ENCODE assay signal across 1 cellular context in the genomic region with DNA sequence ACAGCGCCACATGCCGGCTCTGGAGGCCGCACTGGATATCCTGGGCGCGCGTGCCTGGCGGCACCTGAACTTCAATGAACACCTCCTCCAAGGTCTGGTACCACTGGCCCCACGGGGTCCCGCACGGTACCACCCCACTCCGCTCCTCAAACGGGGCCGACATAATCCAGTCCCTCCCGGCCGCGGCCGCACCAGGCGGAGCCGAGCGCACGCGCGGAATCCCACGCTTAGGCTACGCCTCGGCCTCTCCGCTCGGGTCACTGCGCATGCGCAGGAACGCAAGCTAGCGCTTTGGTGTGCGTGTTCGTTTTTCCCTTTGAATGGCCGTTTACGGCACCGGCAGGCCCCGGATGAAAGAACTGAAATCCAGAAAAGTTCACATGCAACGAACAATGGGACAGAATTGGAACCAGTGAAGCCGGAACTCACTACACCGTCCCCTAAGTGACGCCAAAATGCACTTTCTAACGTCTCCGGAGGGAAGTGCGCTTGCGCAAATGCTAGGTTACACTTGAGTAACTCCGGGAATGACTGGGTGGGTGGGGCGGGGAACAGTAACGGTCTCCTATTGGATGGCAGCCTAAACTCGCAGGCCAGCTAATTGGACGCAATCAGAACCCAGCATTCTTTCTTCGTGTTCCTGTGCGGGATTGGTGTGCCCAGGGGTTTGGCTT.
A peak's percentile ranks its signal among the peaks of the same experiment; 100 is the strongest.
TF ChIP-seq lines count a peak whose summit lies in the region.

A gene with protein sequence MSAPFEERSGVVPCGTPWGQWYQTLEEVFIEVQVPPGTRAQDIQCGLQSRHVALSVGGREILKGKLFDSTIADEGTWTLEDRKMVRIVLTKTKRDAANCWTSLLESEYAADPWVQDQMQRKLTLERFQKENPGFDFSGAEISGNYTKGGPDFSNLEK (minus strand): TSS at position 215 of the 674 bp plus-strand sequence. CDS start 52 bp downstream, at position 163.

TF ChIP-seq in HepG2, 621 proteins besides CTCF, POLR2A, EP300 and RAD21 (continued from another document and continues in another):
- TF ChIP-seq, protein P1, sequence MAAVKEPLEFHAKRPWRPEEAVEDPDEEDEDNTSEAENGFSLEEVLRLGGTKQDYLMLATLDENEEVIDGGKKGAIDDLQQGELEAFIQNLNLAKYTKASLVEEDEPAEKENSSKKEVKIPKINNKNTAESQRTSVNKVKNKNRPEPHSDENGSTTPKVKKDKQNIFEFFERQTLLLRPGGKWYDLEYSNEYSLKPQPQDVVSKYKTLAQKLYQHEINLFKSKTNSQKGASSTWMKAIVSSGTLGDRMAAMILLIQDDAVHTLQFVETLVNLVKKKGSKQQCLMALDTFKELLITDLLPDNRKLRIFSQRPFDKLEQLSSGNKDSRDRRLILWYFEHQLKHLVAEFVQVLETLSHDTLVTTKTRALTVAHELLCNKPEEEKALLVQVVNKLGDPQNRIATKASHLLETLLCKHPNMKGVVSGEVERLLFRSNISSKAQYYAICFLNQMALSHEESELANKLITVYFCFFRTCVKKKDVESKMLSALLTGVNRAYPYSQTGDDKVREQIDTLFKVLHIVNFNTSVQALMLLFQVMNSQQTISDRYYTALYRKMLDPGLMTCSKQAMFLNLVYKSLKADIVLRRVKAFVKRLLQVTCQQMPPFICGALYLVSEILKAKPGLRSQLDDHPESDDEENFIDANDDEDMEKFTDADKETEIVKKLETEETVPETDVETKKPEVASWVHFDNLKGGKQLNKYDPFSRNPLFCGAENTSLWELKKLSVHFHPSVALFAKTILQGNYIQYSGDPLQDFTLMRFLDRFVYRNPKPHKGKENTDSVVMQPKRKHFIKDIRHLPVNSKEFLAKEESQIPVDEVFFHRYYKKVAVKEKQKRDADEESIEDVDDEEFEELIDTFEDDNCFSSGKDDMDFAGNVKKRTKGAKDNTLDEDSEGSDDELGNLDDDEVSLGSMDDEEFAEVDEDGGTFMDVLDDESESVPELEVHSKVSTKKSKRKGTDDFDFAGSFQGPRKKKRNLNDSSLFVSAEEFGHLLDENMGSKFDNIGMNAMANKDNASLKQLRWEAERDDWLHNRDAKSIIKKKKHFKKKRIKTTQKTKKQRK (IDR thresholded peaks at IDR 0.05; ENCODE audit: low read length), result no peak
- TF ChIP-seq NFIB (CRISPR knock-in tag; IDR thresholded peaks at IDR 0.05; ENCODE audit: borderline replicate concordance) (peak; percentile 72; the same call in 1 of the 2 replicates), ELF4 (CRISPR knock-in tag; IDR thresholded peaks at IDR 0.05; ENCODE audit: borderline replicate concordance) (no peak), TOE1 (CRISPR knock-in tag; IDR thresholded peaks at IDR 0.05) (no peak), KDM2A (CRISPR knock-in tag; IDR thresholded peaks at IDR 0.05; ENCODE audit: borderline replicate concordance, low read depth) (peak; percentile 95), AHR (CRISPR knock-in tag; IDR thresholded peaks at IDR 0.05) (peak; percentile 83; the same call in 1 of the 2 replicates), SP2 (CRISPR knock-in tag; IDR thresholded peaks at IDR 0.05) (peak; percentile 80), KDM5A (IDR thresholded peaks at IDR 0.05; ENCODE audit: borderline replicate concordance, low read length) (peak; percentile 39; the same call in 1 of the 2 replicates), SOX5 (CRISPR knock-in tag; IDR thresholded peaks at IDR 0.05; ENCODE audit: borderline replicate concordance) (peak; percentile 43; the same call in 1 of the 2 replicates), NBN (conservative IDR thresholded peaks at IDR 0.05) (no peak), ZNF720 (CRISPR knock-in tag; IDR thresholded peaks at IDR 0.05) (no peak), TBX3 (IDR thresholded peaks at IDR 0.05; ENCODE audit: borderline replicate concordance) (no peak), ZNF180 (CRISPR knock-in tag; IDR thresholded peaks at IDR 0.05; ENCODE audit: borderline replicate concordance, low read depth) (0 out of 2 replicates have a peak, but pooled peaks have one; percentile 60), MATR3 (CRISPR knock-in tag; IDR thresholded peaks at IDR 0.05) (no peak), GPN1 (CRISPR knock-in tag; IDR thresholded peaks at IDR 0.05; ENCODE audit: borderline replicate concordance) (peak; percentile 63; the same call in 1 of the 2 replicates), ZMYM4 (CRISPR knock-in tag; IDR thresholded peaks at IDR 0.05) (peak; percentile 86), ZNF761 (CRISPR knock-in tag; conservative IDR thresholded peaks at IDR 0.05) (0 out of 2 replicates have a peak, but pooled peaks have one; percentile 53), SYNCRIP (IDR thresholded peaks at IDR 0.05; ENCODE audit: insufficient read depth, low read depth, low read length) (no peak), ARNT2 (CRISPR knock-in tag; IDR thresholded peaks at IDR 0.05; ENCODE audit: low read depth) (peak; percentile 83), NR3C1 (CRISPR knock-in tag; IDR thresholded peaks at IDR 0.05) (no peak), ZNF124 (CRISPR knock-in tag; IDR thresholded peaks at IDR 0.05) (no peak; the same call in 1 of the 2 replicates), SRSF1 (optimal IDR thresholded peaks at IDR 0.05; ENCODE audit: low read depth, low read length) (no peak), TCF12 (IDR thresholded peaks at IDR 0.05) (no peak), TCF12 (CRISPR knock-in tag; IDR thresholded peaks at IDR 0.05) (peak; percentile 62; the same call in 1 of the 2 replicates), MAFG (CRISPR knock-in tag; IDR thresholded peaks at IDR 0.05) (no peak), EZH2 (conservative IDR thresholded peaks at IDR 0.05; ENCODE audit: low read depth, low read length) (no peak), HOXA9 (CRISPR knock-in tag; IDR thresholded peaks at IDR 0.05; ENCODE audit: borderline replicate concordance) (no peak; the same call in 1 of the 2 replicates), ZNF777 (CRISPR knock-in tag; IDR thresholded peaks at IDR 0.05) (peak; percentile 81), SOX6 (IDR thresholded peaks at IDR 0.05) (no peak), SOX6 (CRISPR knock-in tag; IDR thresholded peaks at IDR 0.05) (peak; percentile 63), ZNF205 (CRISPR knock-in tag; IDR thresholded peaks at IDR 0.05) (0 out of 2 replicates have a peak, but pooled peaks have one; percentile 31), JARID2 (CRISPR knock-in tag; IDR thresholded peaks at IDR 0.05; ENCODE audit: insufficient replicate concordance) (peak; percentile 91), HNRNPK (IDR thresholded peaks at IDR 0.05; ENCODE audit: low read depth, low read length, poor library complexity, severe bottlenecking) (no peak), ELF3 (CRISPR knock-in tag; IDR thresholded peaks at IDR 0.05) (peak; percentile 69), ZBTB7A (CRISPR knock-in tag; IDR thresholded peaks at IDR 0.05) (no peak), TBL1XR1 (IDR thresholded peaks at IDR 0.05; ENCODE audit: borderline replicate concordance, low read length, partially characterized antibody) (no peak), JUNB (CRISPR knock-in tag; IDR thresholded peaks at IDR 0.05; ENCODE audit: borderline replicate concordance) (no peak), ZNF121 (CRISPR knock-in tag; IDR thresholded peaks at IDR 0.05) (0 out of 2 replicates have a peak, but pooled peaks have one; percentile 8), ZNF670 (CRISPR knock-in tag; IDR thresholded peaks at IDR 0.05; ENCODE audit: borderline replicate concordance) (peak; percentile 90; the same call in 1 of the 2 replicates)
- TF ChIP-seq, protein P2, sequence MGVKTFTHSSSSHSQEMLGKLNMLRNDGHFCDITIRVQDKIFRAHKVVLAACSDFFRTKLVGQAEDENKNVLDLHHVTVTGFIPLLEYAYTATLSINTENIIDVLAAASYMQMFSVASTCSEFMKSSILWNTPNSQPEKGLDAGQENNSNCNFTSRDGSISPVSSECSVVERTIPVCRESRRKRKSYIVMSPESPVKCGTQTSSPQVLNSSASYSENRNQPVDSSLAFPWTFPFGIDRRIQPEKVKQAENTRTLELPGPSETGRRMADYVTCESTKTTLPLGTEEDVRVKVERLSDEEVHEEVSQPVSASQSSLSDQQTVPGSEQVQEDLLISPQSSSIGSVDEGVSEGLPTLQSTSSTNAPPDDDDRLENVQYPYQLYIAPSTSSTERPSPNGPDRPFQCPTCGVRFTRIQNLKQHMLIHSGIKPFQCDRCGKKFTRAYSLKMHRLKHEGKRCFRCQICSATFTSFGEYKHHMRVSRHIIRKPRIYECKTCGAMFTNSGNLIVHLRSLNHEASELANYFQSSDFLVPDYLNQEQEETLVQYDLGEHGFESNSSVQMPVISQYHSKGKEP (CRISPR knock-in tag; IDR thresholded peaks at IDR 0.05), result no peak; the same call in 1 of the 2 replicates
- TF ChIP-seq, protein P3, sequence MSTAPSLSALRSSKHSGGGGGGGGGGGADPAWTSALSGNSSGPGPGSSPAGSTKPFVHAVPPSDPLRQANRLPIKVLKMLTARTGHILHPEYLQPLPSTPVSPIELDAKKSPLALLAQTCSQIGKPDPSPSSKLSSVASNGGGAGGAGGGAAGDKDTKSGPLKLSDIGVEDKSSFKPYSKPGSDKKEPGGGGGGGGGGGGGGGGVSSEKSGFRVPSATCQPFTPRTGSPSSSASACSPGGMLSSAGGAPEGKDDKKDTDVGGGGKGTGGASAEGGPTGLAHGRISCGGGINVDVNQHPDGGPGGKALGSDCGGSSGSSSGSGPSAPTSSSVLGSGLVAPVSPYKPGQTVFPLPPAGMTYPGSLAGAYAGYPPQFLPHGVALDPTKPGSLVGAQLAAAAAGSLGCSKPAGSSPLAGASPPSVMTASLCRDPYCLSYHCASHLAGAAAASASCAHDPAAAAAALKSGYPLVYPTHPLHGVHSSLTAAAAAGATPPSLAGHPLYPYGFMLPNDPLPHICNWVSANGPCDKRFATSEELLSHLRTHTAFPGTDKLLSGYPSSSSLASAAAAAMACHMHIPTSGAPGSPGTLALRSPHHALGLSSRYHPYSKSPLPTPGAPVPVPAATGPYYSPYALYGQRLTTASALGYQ (CRISPR knock-in tag; IDR thresholded peaks at IDR 0.05), result 0 out of 2 replicates have a peak, but pooled peaks have one; percentile 26
- TF ChIP-seq, protein P4, sequence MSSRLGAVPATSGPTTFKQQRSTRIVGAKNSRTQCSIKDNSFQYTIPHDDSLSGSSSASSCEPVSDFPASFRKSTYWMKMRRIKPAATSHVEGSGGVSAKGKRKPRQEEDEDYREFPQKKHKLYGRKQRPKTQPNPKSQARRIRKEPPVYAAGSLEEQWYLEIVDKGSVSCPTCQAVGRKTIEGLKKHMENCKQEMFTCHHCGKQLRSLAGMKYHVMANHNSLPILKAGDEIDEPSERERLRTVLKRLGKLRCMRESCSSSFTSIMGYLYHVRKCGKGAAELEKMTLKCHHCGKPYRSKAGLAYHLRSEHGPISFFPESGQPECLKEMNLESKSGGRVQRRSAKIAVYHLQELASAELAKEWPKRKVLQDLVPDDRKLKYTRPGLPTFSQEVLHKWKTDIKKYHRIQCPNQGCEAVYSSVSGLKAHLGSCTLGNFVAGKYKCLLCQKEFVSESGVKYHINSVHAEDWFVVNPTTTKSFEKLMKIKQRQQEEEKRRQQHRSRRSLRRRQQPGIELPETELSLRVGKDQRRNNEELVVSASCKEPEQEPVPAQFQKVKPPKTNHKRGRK (CRISPR knock-in tag; IDR thresholded peaks at IDR 0.05), result no peak
- TF ChIP-seq, protein P5, sequence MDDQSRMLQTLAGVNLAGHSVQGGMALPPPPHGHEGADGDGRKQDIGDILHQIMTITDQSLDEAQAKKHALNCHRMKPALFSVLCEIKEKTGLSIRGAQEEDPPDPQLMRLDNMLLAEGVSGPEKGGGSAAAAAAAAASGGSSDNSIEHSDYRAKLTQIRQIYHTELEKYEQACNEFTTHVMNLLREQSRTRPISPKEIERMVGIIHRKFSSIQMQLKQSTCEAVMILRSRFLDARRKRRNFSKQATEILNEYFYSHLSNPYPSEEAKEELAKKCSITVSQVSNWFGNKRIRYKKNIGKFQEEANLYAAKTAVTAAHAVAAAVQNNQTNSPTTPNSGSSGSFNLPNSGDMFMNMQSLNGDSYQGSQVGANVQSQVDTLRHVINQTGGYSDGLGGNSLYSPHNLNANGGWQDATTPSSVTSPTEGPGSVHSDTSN (CRISPR knock-in tag; IDR thresholded peaks at IDR 0.05; ENCODE audit: borderline replicate concordance), result peak; percentile 80; the same call in 1 of the 2 replicates
- TF ChIP-seq, protein P6, sequence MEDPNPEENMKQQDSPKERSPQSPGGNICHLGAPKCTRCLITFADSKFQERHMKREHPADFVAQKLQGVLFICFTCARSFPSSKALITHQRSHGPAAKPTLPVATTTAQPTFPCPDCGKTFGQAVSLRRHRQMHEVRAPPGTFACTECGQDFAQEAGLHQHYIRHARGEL (CRISPR knock-in tag; IDR thresholded peaks at IDR 0.05), result 0 out of 2 replicates have a peak, but pooled peaks have one; percentile 22
- TF ChIP-seq, protein P7, sequence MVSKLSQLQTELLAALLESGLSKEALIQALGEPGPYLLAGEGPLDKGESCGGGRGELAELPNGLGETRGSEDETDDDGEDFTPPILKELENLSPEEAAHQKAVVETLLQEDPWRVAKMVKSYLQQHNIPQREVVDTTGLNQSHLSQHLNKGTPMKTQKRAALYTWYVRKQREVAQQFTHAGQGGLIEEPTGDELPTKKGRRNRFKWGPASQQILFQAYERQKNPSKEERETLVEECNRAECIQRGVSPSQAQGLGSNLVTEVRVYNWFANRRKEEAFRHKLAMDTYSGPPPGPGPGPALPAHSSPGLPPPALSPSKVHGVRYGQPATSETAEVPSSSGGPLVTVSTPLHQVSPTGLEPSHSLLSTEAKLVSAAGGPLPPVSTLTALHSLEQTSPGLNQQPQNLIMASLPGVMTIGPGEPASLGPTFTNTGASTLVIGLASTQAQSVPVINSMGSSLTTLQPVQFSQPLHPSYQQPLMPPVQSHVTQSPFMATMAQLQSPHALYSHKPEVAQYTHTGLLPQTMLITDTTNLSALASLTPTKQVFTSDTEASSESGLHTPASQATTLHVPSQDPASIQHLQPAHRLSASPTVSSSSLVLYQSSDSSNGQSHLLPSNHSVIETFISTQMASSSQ (IDR thresholded peaks at IDR 0.05; ENCODE audit: low read depth), result no peak
- TF ChIP-seq, protein P7 (CRISPR knock-in tag; IDR thresholded peaks at IDR 0.05; ENCODE audit: borderline replicate concordance), result peak; percentile 73
- TF ChIP-seq, protein P8, sequence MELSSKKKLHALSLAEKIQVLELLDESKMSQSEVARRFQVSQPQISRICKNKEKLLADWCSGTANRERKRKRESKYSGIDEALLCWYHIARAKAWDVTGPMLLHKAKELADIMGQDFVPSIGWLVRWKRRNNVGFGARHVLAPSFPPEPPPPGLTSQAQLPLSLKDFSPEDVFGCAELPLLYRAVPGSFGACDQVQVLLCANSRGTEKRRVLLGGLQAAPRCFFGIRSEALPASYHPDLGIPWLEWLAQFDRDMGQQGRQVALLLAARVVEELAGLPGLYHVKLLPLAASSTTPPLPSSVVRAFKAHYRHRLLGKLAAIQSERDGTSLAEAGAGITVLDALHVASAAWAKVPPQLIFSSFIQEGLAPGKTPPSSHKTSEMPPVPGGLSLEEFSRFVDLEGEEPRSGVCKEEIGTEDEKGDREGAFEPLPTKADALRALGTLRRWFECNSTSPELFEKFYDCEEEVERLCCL (CRISPR knock-in tag; IDR thresholded peaks at IDR 0.05; ENCODE audit: borderline replicate concordance), result peak; percentile 63; the same call in 1 of the 2 replicates
